ENCODE assay signal across 29 cellular contexts in genomic region chr12:67386869-67387570, GRCh38.
"Had no signal": no experiment of that assay in that cellular context is flagged by ENCODE, and none has a peak within 500 bp of the region (broad histone marks: within the 10 kb centered on the region; RNA-seq: fewer than 3 reads in every experiment).

No MANE protein-coding gene starts in this region.

- H3K27ac ChIP-seq: coronary artery, esophagus muscularis mucosa, left lung, neutrophil, pancreas, right atrium auricular region, suprapubic skin, transverse colon, upper lobe of right lung, uterus had no signal

- H3K36me3 ChIP-seq: esophagus muscularis mucosa, gastrocnemius medialis, left lung, neutrophil, pancreas, right atrium auricular region, suprapubic skin, transverse colon, upper lobe of right lung, uterus had no signal

- FAIRE-seq: endothelial cell of umbilical vein, islet of Langerhans, pancreas had no signal

- H3K4me3 ChIP-seq: coronary artery, esophagus muscularis mucosa, gastrocnemius medialis, left lung, pancreas, right atrium auricular region, smooth muscle cell, suprapubic skin, transverse colon, upper lobe of right lung, uterus had no signal

- H3K4me3 Mint-ChIP-seq: naive thymus-derived CD4-positive, alpha-beta T cell; stimulated activated naive CD8-positive, alpha-beta T cell treated with anti-CD3 and anti-CD28 coated beads, Interleukin-15, amount 100 ng/mL, for 72 hours had no signal

- ATAC-seq: gastrocnemius medialis; left cardiac atrium; left lung; naive thymus-derived CD4-positive, alpha-beta T cell; pancreas; sciatic nerve; stimulated activated naive CD8-positive, alpha-beta T cell treated with anti-CD3 and anti-CD28 coated beads, Interleukin-15, amount 100 ng/mL, for 72 hours; upper lobe of right lung had no signal

- H3K27ac Mint-ChIP-seq: progenitor cell of endocrine pancreas; stimulated activated naive CD8-positive, alpha-beta T cell treated with anti-CD3 and anti-CD28 coated beads, Interleukin-15, amount 100 ng/mL, for 72 hours had no signal

- H3K9me3 ChIP-seq: esophagus muscularis mucosa, gastrocnemius medialis, left lung, neutrophil, pancreas, right atrium auricular region, suprapubic skin, transverse colon, upper lobe of right lung, uterus had no signal

- H3K4me1 ChIP-seq: esophagus muscularis mucosa, left lung, pancreas, right atrium auricular region, suprapubic skin, transverse colon, uterus had no signal

- H3K9me3 Mint-ChIP-seq: stimulated activated naive CD8-positive, alpha-beta T cell treated with anti-CD3 and anti-CD28 coated beads, Interleukin-15, amount 100 ng/mL, for 72 hours had no signal

- H3K4me2 ChIP-seq: smooth muscle cell had no signal

- H3K27me3 Mint-ChIP-seq: progenitor cell of endocrine pancreas; stimulated activated naive CD8-positive, alpha-beta T cell treated with anti-CD3 and anti-CD28 coated beads, Interleukin-15, amount 100 ng/mL, for 72 hours had no signal

- DNase-seq: dermis blood vessel endothelial cell; effector memory CD4-positive, alpha-beta T cell; gastrocnemius medialis; head of caudate nucleus; left cardiac atrium; left lung; mesendoderm; midbrain; naive thymus-derived CD4-positive, alpha-beta T cell; pancreas; stimulated activated CD4-positive, alpha-beta T cell treated with anti-CD3 and anti-CD28 coated beads, Interleukin-12 subunit alpha, Interleukin-12 subunit beta, amount 100 ng/mL, for 4 hours; stimulated activated CD4-positive, alpha-beta T cell treated with anti-CD3 and anti-CD28 coated beads, Interleukin-1b, Interleukin-23, amount 100 ng/mL, for 48 hours; stimulated activated CD4-positive, alpha-beta T cell treated with anti-CD3 and anti-CD28 coated beads, Interleukin-4, amount 100 ng/mL, for 1 hour; stimulated activated CD8-positive, alpha-beta memory T cell treated with anti-CD3 and anti-CD28 coated beads, Interleukin-4, amount 100 ng/mL, for 48 hours; stimulated activated naive CD4-positive, alpha-beta T cell; stimulated activated naive CD8-positive, alpha-beta T cell treated with anti-CD3 and anti-CD28 coated beads, Interleukin-15, amount 100 ng/mL, for 72 hours; transverse colon; upper lobe of right lung; uterus had no signal

- H3K36me3 Mint-ChIP-seq: naive thymus-derived CD4-positive, alpha-beta T cell had no signal

- H3K27me3 ChIP-seq: esophagus muscularis mucosa, gastrocnemius medialis, left lung, neutrophil, pancreas, right atrium auricular region, suprapubic skin, transverse colon, upper lobe of right lung, uterus had no signal
